Comparison of ENCODE assay signal across 35 cellular contexts in the genomic region with DNA sequence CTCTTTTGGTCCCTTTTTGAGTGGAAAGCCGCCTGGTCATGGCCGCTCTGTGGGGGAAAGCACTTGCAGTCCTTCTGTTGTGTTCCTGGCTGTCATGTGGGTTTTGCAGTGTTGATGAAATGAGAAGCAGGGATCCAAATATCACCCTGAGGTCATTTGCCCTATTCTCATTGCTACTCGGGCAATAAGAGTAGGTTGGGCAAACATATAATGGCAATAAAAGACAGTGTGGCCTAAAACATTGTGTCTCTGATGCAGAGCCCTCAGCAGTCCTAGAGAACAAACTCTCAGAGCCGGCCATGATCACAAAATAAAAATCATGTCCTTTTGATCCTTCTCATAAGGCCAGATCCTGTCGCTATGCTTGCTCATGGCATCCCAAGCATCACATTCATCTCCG.
"Had no signal": no experiment of that assay in that cellular context is flagged by ENCODE, and none has a peak within 500 bp of the region (broad histone marks: within the 10 kb centered on the region; RNA-seq: fewer than 3 reads in every experiment).

No MANE protein-coding gene starts in this region.

- H3K4me1 Mint-ChIP-seq: activated B cell treated with CpG ODN at 0.5 μM for 24 hours; activated CD4-positive, alpha-beta T cell treated with anti-CD3 and anti-CD28 coated beads, Interleukin-2, amount 10 ng/mL, durations not matched to agents 24 days and 14 days; activated naive CD8-positive, alpha-beta T cell treated with anti-CD3 and anti-CD28 coated beads for 36 hours; activated T-helper 17 cell treated with anti-CD3 and anti-CD28 coated beads, Interleukin-2, amount 50 U/mL, for 72 hours had no signal

- H3K36me3 Mint-ChIP-seq: activated CD4-positive, alpha-beta memory T cell treated with anti-CD3 and anti-CD28 coated beads for 36 hours; activated naive CD4-positive, alpha-beta T cell treated with anti-CD3 and anti-CD28 coated beads, Interleukin-2, amount 50 U/mL, for 72 hours; activated naive CD8-positive, alpha-beta T cell treated with anti-CD3 and anti-CD28 coated beads for 36 hours had no signal

- H3K9me3 Mint-ChIP-seq: activated CD4-positive, alpha-beta T cell treated with anti-CD3 and anti-CD28 coated beads, Interleukin-2, amount 10 ng/mL, durations not matched to agents 24 days and 14 days had no signal

- ATAC-seq: activated CD8-positive, alpha-beta T cell treated with anti-CD3 and anti-CD28 coated beads for 36 hours; activated naive CD4-positive, alpha-beta T cell treated with anti-CD3 and anti-CD28 coated beads, Interleukin-2, amount 50 U/mL, for 72 hours; activated T-cell treated with anti-CD3 and anti-CD28 coated beads, Interleukin-2, amount 50 U/mL, for 4 hours; activated T-cell treated with anti-CD3 and anti-CD28 coated beads, Interleukin-2, amount 50 U/mL, for 72 hours; activated T-helper 17 cell treated with anti-CD3 and anti-CD28 coated beads, Interleukin-2, amount 50 U/mL, for 72 hours; body of pancreas had no signal

- H3K27ac ChIP-seq: adrenal gland, body of pancreas, brain microvascular endothelial cell, breast epithelium, VCaP had no signal

- H3K4me3 Mint-ChIP-seq: activated B cell treated with CpG ODN at 0.5 μM for 24 hours; activated CD4-positive, alpha-beta memory T cell treated with anti-CD3 and anti-CD28 coated beads for 36 hours; activated CD4-positive, alpha-beta T cell treated with anti-CD3 and anti-CD28 coated beads, Interleukin-2, amount 10 ng/mL, durations not matched to agents 24 days and 14 days; activated CD8-positive, alpha-beta T cell treated with anti-CD3 and anti-CD28 coated beads for 36 hours; activated naive CD4-positive, alpha-beta T cell treated with anti-CD3 and anti-CD28 coated beads for 36 hours; activated naive CD8-positive, alpha-beta T cell treated with anti-CD3 and anti-CD28 coated beads for 36 hours; activated T-cell treated with anti-CD3 and anti-CD28 coated beads, Interleukin-2, amount 50 U/mL, for 4 hours; activated T-cell treated with anti-CD3 and anti-CD28 coated beads, Interleukin-2, amount 50 U/mL, for 72 hours; activated T-helper 1 cell treated with anti-CD3 and anti-CD28 coated beads, Interleukin-12 subunit alpha, Interleukin-12 subunit beta, Interleukin-2, Interleukin-4 antibody, amounts not matched to agents 30 ng/mL and 10 ng/mL and 1 ng/mL, durations not matched to agents 14 hours and 24 hours and 36 hours; activated T-helper 17 cell treated with anti-CD3 and anti-CD28 coated beads, Interleukin-2, amount 50 U/mL, for 72 hours; T-helper 1 cell treated with Interleukin-12 subunit alpha and Interleukin-12 subunit beta and Interleukin-4 antibody, amounts not matched to agents 30 μg/mL and 1 μg/mL, for 36 hours; T-helper 2 cell treated with Interferon-gamma antibody and Interleukin-4, amounts not matched to agents 5 μg/mL and 100 μg/mL, for 36 hours had no signal

- H3K27ac Mint-ChIP-seq: activated B cell treated with CpG ODN at 0.5 μM for 24 hours; activated CD4-positive, alpha-beta memory T cell treated with anti-CD3 and anti-CD28 coated beads for 36 hours; activated CD4-positive, alpha-beta T cell treated with anti-CD3 and anti-CD28 coated beads, Interleukin-2, amount 10 ng/mL, durations not matched to agents 24 days and 14 days; activated CD8-positive, alpha-beta T cell treated with anti-CD3 and anti-CD28 coated beads for 36 hours; activated naive CD4-positive, alpha-beta T cell treated with anti-CD3 and anti-CD28 coated beads for 36 hours; activated naive CD4-positive, alpha-beta T cell treated with anti-CD3 and anti-CD28 coated beads, Interleukin-2, amount 50 U/mL, for 72 hours; activated naive CD8-positive, alpha-beta T cell treated with anti-CD3 and anti-CD28 coated beads for 36 hours; activated T-cell treated with anti-CD3 and anti-CD28 coated beads, Interleukin-2, amount 50 U/mL, for 72 hours; activated T-helper 1 cell treated with anti-CD3 and anti-CD28 coated beads, Interleukin-12 subunit alpha, Interleukin-12 subunit beta, Interleukin-2, Interleukin-4 antibody, amounts not matched to agents 30 ng/mL and 10 ng/mL and 1 ng/mL, durations not matched to agents 14 hours and 24 hours and 36 hours; activated T-helper 17 cell treated with anti-CD3 and anti-CD28 coated beads, Interleukin-2, amount 50 U/mL, for 72 hours; T-helper 1 cell treated with Interleukin-12 subunit alpha and Interleukin-12 subunit beta and Interleukin-4 antibody, amounts not matched to agents 30 μg/mL and 1 μg/mL, for 36 hours; T-helper 2 cell treated with Interferon-gamma antibody and Interleukin-4, amounts not matched to agents 5 μg/mL and 100 μg/mL, for 36 hours had no signal

- H3K36me3 ChIP-seq: adrenal gland, brain microvascular endothelial cell, breast epithelium had no signal

- H3K27me3 Mint-ChIP-seq: activated B cell treated with CpG ODN at 0.5 μM for 24 hours; activated CD4-positive, alpha-beta memory T cell treated with anti-CD3 and anti-CD28 coated beads for 36 hours; activated CD4-positive, alpha-beta T cell treated with anti-CD3 and anti-CD28 coated beads, Interleukin-2, amount 10 ng/mL, durations not matched to agents 24 days and 14 days; activated CD8-positive, alpha-beta T cell treated with anti-CD3 and anti-CD28 coated beads for 36 hours; activated naive CD8-positive, alpha-beta T cell treated with anti-CD3 and anti-CD28 coated beads for 36 hours; activated T-helper 17 cell treated with anti-CD3 and anti-CD28 coated beads, Interleukin-2, amount 50 U/mL, for 72 hours had no signal

- DNase-seq: activated B cell treated with CpG ODN at 0.5 μM for 24 hours; activated CD4-positive, alpha-beta memory T cell treated with anti-CD3 and anti-CD28 coated beads for 36 hours; activated CD4-positive, alpha-beta T cell treated with anti-CD3 and anti-CD28 coated beads for 4 hours; activated CD4-positive, alpha-beta T cell treated with anti-CD3 and anti-CD28 coated beads, Interleukin-2, amount 10 ng/mL, durations not matched to agents 24 days and 14 days; activated CD4-positive, alpha-beta T cell treated with anti-CD3 and anti-CD28 coated beads, Interleukin-2, amount 50 U/mL, for 1 hour; activated CD4-positive, alpha-beta T cell treated with anti-CD3 and anti-CD28 coated beads, Interleukin-2, amount 50 U/mL, for 4 hours; activated CD4-positive, CD25-positive, alpha-beta regulatory T cell treated with anti-CD3 and anti-CD28 coated beads, Interleukin-2, amount 50 U/mL, for 72 hours; activated CD8-positive, alpha-beta memory T cell treated with anti-CD3 and anti-CD28 coated beads, Interleukin-2, amount 50 U/mL, for 4 hours; activated CD8-positive, alpha-beta T cell treated with anti-CD3 and anti-CD28 coated beads for 36 hours; activated effector memory CD4-positive, alpha-beta T cell treated with anti-CD3 and anti-CD28 coated beads, Interleukin-2, amount 50 U/mL, for 16 hours; activated gamma-delta T cell treated with Interleukin-2 at 50 U/mL for 16 hours; activated naive CD4-positive, alpha-beta T cell; activated naive CD4-positive, alpha-beta T cell treated with anti-CD3 and anti-CD28 coated beads for 36 hours; activated naive CD4-positive, alpha-beta T cell treated with anti-CD3 and anti-CD28 coated beads, Interleukin-2, amount 50 U/mL, for 16 hours; activated naive CD8-positive, alpha-beta T cell treated with anti-CD3 and anti-CD28 coated beads for 36 hours; activated T-cell treated with anti-CD3 and anti-CD28 coated beads for 4 hours; activated T-cell treated with anti-CD3 and anti-CD28 coated beads, Interleukin-2, amount 50 U/mL, for 1 hour; activated T-cell treated with anti-CD3 and anti-CD28 coated beads, Interleukin-2, amount 50 U/mL, for 4 hours; activated T-cell treated with anti-CD3 and anti-CD28 coated beads, Interleukin-2, amount 50 U/mL, for 72 hours; adrenal gland; amniotic stem cell; aorta; body of pancreas; brain microvascular endothelial cell; central memory CD4-positive, alpha-beta T cell; T-helper 1 cell; T-helper 2 cell; T-helper 9 cell had no signal

- H3K4me1 ChIP-seq: body of pancreas, breast epithelium had no signal

- H3K27me3 ChIP-seq: adrenal gland, body of pancreas, brain microvascular endothelial cell, breast epithelium had no signal

- H3K9me3 ChIP-seq: adrenal gland had no signal

- H3K4me3 ChIP-seq: adrenal gland, body of pancreas, breast epithelium had no signal
